8 cellular contexts compared by ENCODE assay signal in genomic region chr12:9869307-9870161, GRCh38. TPM values are rescaled to one million over a fixed set of nuclear protein-coding genes. Genes with fewer than 3 reads are reported as not detected.
DNase-seq lines count a peak whose midpoint lies in the region; ATAC-seq and TF ChIP-seq lines count a peak whose summit lies in the region.

Gene CLEC2B, minus strand, starts transcription at chr12:9869354.

- H3K9me3 ChIP-seq in RWPE2 (ENCODE audit: severe bottlenecking) = no peaks in the 10 kb centered on the region

- H3K27me3 Mint-ChIP-seq in mesothelial cell of epicardium (ENCODE audit: low read depth) (no peaks in the 10 kb centered on the region), type B pancreatic cell (no peaks in the 10 kb centered on the region)

- peak within 1 kb of the TSS; percentile 47 for H3K4me3 Mint-ChIP-seq in mesothelial cell of epicardium
- H3K4me3 Mint-ChIP-seq in type B pancreatic cell = peak within 1 kb of the TSS; percentile 71

- DNase-seq in ELR (ENCODE audit: low read depth) (peak; percentile 80), RWPE2 (ENCODE audit: low spot score) (no peak), dedifferentiated amniotic fluid mesenchymal stem cell (ENCODE audit: extremely low spot score) (peak; percentile 62), mesothelial cell of epicardium (ENCODE audit: low spot score in 2 of 2, unreplicated experiment in 2 of 2) (no peak), type B pancreatic cell (ENCODE audit: extremely low spot score, unreplicated experiment) (no peak), NCI-H524 (lab: John Stamatoyannopoulos, UW) (no peak)

- H3K27ac Mint-ChIP-seq in mesothelial cell of epicardium = peak within 1 kb of the TSS; percentile 55
- H3K27ac Mint-ChIP-seq in type B pancreatic cell = peak within 1 kb of the TSS; percentile 27

- H3K36me3 ChIP-seq in RWPE2 (ENCODE audit: low read depth) = no peaks in the 10 kb centered on the region

- no peaks in the 10 kb centered on the region for H3K36me3 Mint-ChIP-seq in mesothelial cell of epicardium
- H3K36me3 Mint-ChIP-seq in type B pancreatic cell = no peaks in the 10 kb centered on the region

- peaks cover 12% of the 10 kb centered on the region for H3K4me1 ChIP-seq in RWPE2 (ENCODE audit: insufficient read depth, poor library complexity, severe bottlenecking)

- peaks cover 1% of the 10 kb centered on the region for H3K9me3 Mint-ChIP-seq in mesothelial cell of epicardium
- no peaks in the 10 kb centered on the region for H3K9me3 Mint-ChIP-seq in type B pancreatic cell

- peaks cover 24% of the 10 kb centered on the region for H3K4me1 Mint-ChIP-seq in mesothelial cell of epicardium
- H3K4me1 Mint-ChIP-seq in type B pancreatic cell (ENCODE audit: unreplicated experiment) = peaks cover 3% of the 10 kb centered on the region

- peak within 1 kb of the TSS; percentile 26 for H3K4me3 ChIP-seq in RWPE2 (ENCODE audit: severe bottlenecking)

- peak within 1 kb of the TSS; percentile 42 for H3K27ac ChIP-seq in RWPE2 (ENCODE audit: poor library complexity, severe bottlenecking)

- H3K27me3 ChIP-seq in RWPE2 (ENCODE audit: insufficient read depth, poor library complexity, severe bottlenecking) = no peaks in the 10 kb centered on the region

- ATAC-seq in HG02588 (IDR thresholded peaks at IDR 0.05; ENCODE audit: unreplicated experiment) (peak; percentile 46), RWPE2 (ENCODE audit: low read depth) (peak; percentile 80), GM18861 (IDR thresholded peaks at IDR 0.05; ENCODE audit: unreplicated experiment) (no peak)

- no peak for TF ChIP-seq CTCF in RWPE2 (IDR thresholded peaks at IDR 0.05; ENCODE audit: poor library complexity, severe bottlenecking)
- TF ChIP-seq CTCF in mesothelial cell of epicardium (IDR thresholded peaks at IDR 0.05; ENCODE audit: unreplicated experiment) = no peak
- no peak for TF ChIP-seq CTCF in type B pancreatic cell (conservative IDR thresholded peaks at IDR 0.05)

RNA-seq across cellular contexts. Expression of gene CLEC2B, which starts in this region (rescaled TPM):
- total RNA-seq in mesothelial cell of epicardium = not detected in 3 replicates
- not detected in 2 replicates for total RNA-seq in type B pancreatic cell (ENCODE audit: low replicate concordance)

Comparison
In these comparisons a context has a peak if more than half of its experiments do, and no peak if none do; other contexts are left out.
1. DNase-seq: peak in ELR (single experiment) and dedifferentiated amniotic fluid mesenchymal stem cell (single experiment); none in RWPE2 (single experiment), mesothelial cell of epicardium (0 of 2), type B pancreatic cell (single experiment) and NCI-H524 (0 of 2).